In the genomic region with DNA sequence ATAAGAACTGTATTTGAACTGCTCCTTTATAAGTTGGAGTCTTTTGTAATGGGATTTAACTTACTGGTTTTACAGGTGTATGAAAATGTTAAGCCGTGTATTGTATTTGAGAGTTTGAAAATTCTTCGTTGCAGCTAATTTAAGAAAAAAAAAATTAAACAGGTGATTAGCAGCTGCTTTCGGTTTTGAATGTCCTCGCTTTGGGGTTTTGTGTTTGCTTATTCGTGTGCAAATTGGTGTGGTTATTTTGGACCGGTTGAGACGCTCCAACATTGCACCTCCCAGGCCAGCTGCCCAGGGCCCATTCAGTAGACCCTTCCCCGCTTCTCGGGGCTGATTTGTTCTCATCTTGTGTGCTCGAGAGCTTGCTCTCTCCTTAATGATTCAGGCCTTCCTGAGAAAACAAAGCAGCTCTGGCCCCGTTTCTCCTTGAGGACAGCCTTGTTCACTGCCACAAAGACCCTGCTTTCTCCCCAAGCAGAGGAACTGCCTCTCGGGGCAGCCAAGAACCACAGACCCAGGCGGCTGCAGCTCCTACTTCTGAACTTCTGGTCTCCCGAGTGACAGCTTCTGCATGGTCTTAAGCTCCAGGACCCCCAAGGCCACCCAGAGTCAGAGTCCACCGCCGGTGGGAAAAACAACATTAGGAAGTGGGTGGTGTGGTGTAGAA, we compare ENCODE assay signal across 8 cellular contexts.
DNase-seq lines count a peak whose midpoint lies in the region; ATAC-seq and TF ChIP-seq lines count a peak whose summit lies in the region.

No MANE protein-coding gene starts in this region.

- H3K4me3 Mint-ChIP-seq in CD14-positive monocyte, result peak overlapping the region; percentile 20 to 44

- H3K4me1 Mint-ChIP-seq in CD14-positive monocyte, result peaks cover 23% of the 10 kb centered on the region

- no peaks in the 10 kb centered on the region for H3K27me3 ChIP-seq in A673 (replicated peaks; ENCODE audit: insufficient read depth, low read depth, low read length, poor library complexity)

- ATAC-seq in HG03460 (IDR thresholded peaks at IDR 0.05; ENCODE audit: unreplicated experiment) (peak; percentile 41), HG02973 (IDR thresholded peaks at IDR 0.05; ENCODE audit: unreplicated experiment) (no peak)

- no peaks in the 10 kb centered on the region for H3K4me1 ChIP-seq in A673 (ENCODE audit: insufficient read depth, low read length, poor library complexity, severe bottlenecking)

- peak; percentile 46 for TF ChIP-seq POLR2A in GM19099 (IDR thresholded peaks at IDR 0.05; ENCODE audit: extremely low read depth, insufficient read length, low read depth)

- no TSS peak for BruUV-seq in A673 (replicated peaks; lab: Mats Ljungman, UMichigan)

- CTCF ChIA-PET in A673 (lab: Charles Lee), result no interaction called here

- H3K4me3 ChIP-seq in choroid plexus epithelial cell (ENCODE audit: low read depth, low read length), result peak overlapping the region; percentile 37
- no peak overlapping the region for H3K4me3 ChIP-seq in A673 (ENCODE audit: low read depth, low read length, poor library complexity, severe bottlenecking)

- POLR2A ChIA-PET in A673 (lab: Charles Lee; ENCODE audit: low non-redundant PET), result interaction anchor here (0.6 kb wide), 1 partner anchor 24 kb away, joined by 3 read pairs; no protein-coding TSS in a partner anchor

- H3K36me3 Mint-ChIP-seq in CD14-positive monocyte, result no peaks in the 10 kb centered on the region

- H3K9me3 ChIP-seq in A673 (ENCODE audit: low read depth, low read length, poor library complexity, severe bottlenecking), result no peaks in the 10 kb centered on the region

- TF ChIP-seq CTCF in CD14-positive monocyte (IDR thresholded peaks at IDR 0.05) (no peak), choroid plexus epithelial cell (conservative IDR thresholded peaks at IDR 0.05; ENCODE audit: low read depth, low read length) (no peak), A673 (conservative IDR thresholded peaks at IDR 0.05; ENCODE audit: low read depth, low read length) (no peak)

- DNase-seq in CD14-positive monocyte (ENCODE audit: low spot score), result no peak
- peak; percentile 28 for DNase-seq in choroid plexus epithelial cell (ENCODE audit: low read depth)
- peak in 7 of 10 donors; percentile 17 to 87 (median 31) for DNase-seq in posterior cingulate gyrus
- DNase-seq in A673 (ENCODE audit: low spot score), result no peak
- no peak for DNase-seq in SIG-M5 treated with dmso at 0.1 percent for 504 hours (lab: John Stamatoyannopoulos, UW; ENCODE audit: unreplicated experiment)

- H3K36me3 ChIP-seq in A673 (ENCODE audit: insufficient read depth, low read length, poor library complexity, severe bottlenecking), result no peaks in the 10 kb centered on the region

- peaks cover 6 to 19% (median 8%) of the 10 kb centered on the region in 3 donors for H3K27me3 Mint-ChIP-seq in CD14-positive monocyte (ENCODE audit: low read depth in 3 of 3)

- intact Hi-C loops in CD14-positive monocyte (cut with micrococcal nuclease), result no loop called here
- intact Hi-C loops in posterior cingulate gyrus (cut with DNase I), result no loop called here
- intact Hi-C loops in A673 (cut with micrococcal nuclease; ENCODE audit: unreplicated experiment), result no loop called here

- no peaks in the 10 kb centered on the region for H3K9me3 Mint-ChIP-seq in CD14-positive monocyte

- no peak overlapping the region for H3K27ac ChIP-seq in A673 (ENCODE audit: low read depth, low read length, poor library complexity, severe bottlenecking)

- H3K27ac Mint-ChIP-seq in CD14-positive monocyte, result peak overlapping the region in 1 of 7 donors; percentile 47

Comparison
In these comparisons a context has a peak if more than half of its experiments do, and no peak if none do; other contexts are left out.
1. DNase-seq: peak in choroid plexus epithelial cell (single experiment) and posterior cingulate gyrus (7 of 10); none in CD14-positive monocyte (single experiment), A673 (single experiment) and SIG-M5 treated with dmso at 0.1 percent for 504 hours (single experiment).